Comparison of ENCODE assay signal across 18 cellular contexts in the genomic region with DNA sequence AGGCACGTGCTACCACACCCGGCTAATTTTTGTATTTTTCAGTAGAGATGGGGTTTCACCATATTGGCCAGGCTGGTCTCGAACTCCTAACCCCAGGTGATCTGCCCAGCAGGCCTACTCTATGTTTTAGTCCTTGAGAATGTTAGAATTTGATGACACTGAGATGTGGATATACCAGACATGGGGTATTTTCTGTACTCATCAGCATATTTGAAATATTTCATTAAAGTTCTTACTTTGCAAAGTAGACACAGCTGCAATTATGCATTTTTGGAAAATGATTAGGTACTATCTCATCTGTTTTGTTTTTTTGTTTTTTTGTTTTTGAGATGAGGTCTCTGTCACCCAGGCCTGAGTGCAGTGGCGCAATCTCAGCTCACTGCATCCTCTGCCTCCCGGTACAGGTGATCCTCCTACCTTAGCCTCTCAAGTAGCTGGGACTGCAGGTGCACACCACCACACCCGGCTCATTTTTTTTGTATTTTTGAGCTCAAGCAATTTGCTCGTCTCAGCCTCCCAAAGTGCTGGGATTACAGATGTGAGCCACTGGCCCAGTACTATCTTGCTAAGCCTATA. TPM values are rescaled to one million over a fixed set of nuclear protein-coding genes. Genes with fewer than 3 reads are reported as not detected.
DNase-seq lines count a peak whose midpoint lies in the region; ATAC-seq and TF ChIP-seq lines count a peak whose summit lies in the region.
"Had no signal": no experiment of that assay in that cellular context is flagged by ENCODE, and none has a peak within 500 bp of the region (broad histone marks: within the 10 kb centered on the region; RNA-seq: fewer than 3 reads in every experiment).

No MANE protein-coding gene starts in this region.

- WGBS in mesodermal cell (ENCODE audit: insufficient coverage in 2 of 2), 2 experiments: 84 to 92% methylated on average over 3 to 6 of the region's 7 CpGs

- H3K36me3 Mint-ChIP-seq in chondrocyte (ENCODE audit: low read depth): no peaks in the 10 kb centered on the region

- H3K4me3 ChIP-seq in HEK293 (ENCODE audit: low read depth, low read length) (no peak overlapping the region), mesodermal cell (ENCODE audit: extremely low read depth, insufficient read depth, low read length, poor library complexity, severe bottlenecking) (no peak overlapping the region), subcutaneous abdominal adipose tissue (ENCODE audit: low read depth in 1 of 5, low read length in 5 of 5) (no peak overlapping the region)
- H3K4me3 ChIP-seq: BLaER1 had no signal

- H3K4me1 Mint-ChIP-seq in chondrocyte (ENCODE audit: low read depth): peaks cover 38% of the 10 kb centered on the region
- H3K4me1 Mint-ChIP-seq: nephron had no signal

- peaks cover 6 to 18% of the 10 kb centered on the region in 2 experiments; a peak in 2 of 3 replicates for H3K36me3 ChIP-seq in HEK293 (ENCODE audit: control insufficient read depth in 2 of 2, insufficient read depth in 1 of 2, low read length in 2 of 2)
- no peaks in the 10 kb centered on the region for H3K36me3 ChIP-seq in mesodermal cell (ENCODE audit: control insufficient read depth, insufficient read depth, low read length)
- H3K36me3 ChIP-seq in subcutaneous abdominal adipose tissue (ENCODE audit: control insufficient read depth in 5 of 5, insufficient read depth in 5 of 5, low read length in 5 of 5): no peaks in the 10 kb centered on the region

- peak overlapping the region in 1 of 5 donors; percentile 87 for H3K9ac ChIP-seq in subcutaneous abdominal adipose tissue (ENCODE audit: low read length in 5 of 5)
- H3K9ac ChIP-seq: BLaER1 had no signal

- POLR2A ChIA-PET in HEK293 (lab: Yijun Ruan, JAX): interaction anchor here (0.6 to 3.9 kb wide), 3 partner anchors 11 to 44 kb away, joined by 3 to 26 read pairs (median 4); a partner anchor contains a TSS

- CTCF ChIA-PET in HEK293 (lab: Yijun Ruan, JAX): interaction anchor here (0.6 to 1.2 kb wide), 4 partner anchors 11 to 34 kb away, joined by 3 to 8 read pairs (median 4); no protein-coding TSS in a partner anchor

- no peaks in the 10 kb centered on the region for H3K27me3 Mint-ChIP-seq in chondrocyte (ENCODE audit: low read depth)
- H3K27me3 Mint-ChIP-seq: stimulated activated naive CD8-positive, alpha-beta T cell treated with anti-CD3 and anti-CD28 coated beads, Interleukin-15, Interleukin-2, amounts not matched to agents 100 ng/mL and 50 ng/mL, for 24 hours had no signal

- no peaks in the 10 kb centered on the region for H3K27me3 ChIP-seq in subcutaneous abdominal adipose tissue (ENCODE audit: control insufficient read depth in 5 of 5, insufficient read depth in 4 of 5, low read length in 5 of 5)
- H3K27me3 ChIP-seq: BLaER1 had no signal

- H3K4me1 ChIP-seq in HEK293 (ENCODE audit: control insufficient read depth, insufficient read depth, low read length) (peaks cover 13% of the 10 kb centered on the region), mesodermal cell (ENCODE audit: control insufficient read depth, insufficient read depth, low read length, poor library complexity, severe bottlenecking) (peaks cover 14% of the 10 kb centered on the region), subcutaneous abdominal adipose tissue (ENCODE audit: control insufficient read depth in 5 of 5, insufficient read depth in 5 of 5, low read length in 5 of 5) (peaks cover 9 to 40% (median 31%) of the 10 kb centered on the region in 5 donors)

- no peak overlapping the region for H3K4me3 Mint-ChIP-seq in chondrocyte (ENCODE audit: unreplicated experiment)
- H3K4me3 Mint-ChIP-seq: activated naive CD4-positive, alpha-beta T cell treated with anti-CD3 and anti-CD28 coated beads for 36 hours; H9; nephron; stimulated activated naive CD8-positive, alpha-beta T cell treated with anti-CD3 and anti-CD28 coated beads, Interleukin-15, Interleukin-2, amounts not matched to agents 100 ng/mL and 50 ng/mL, for 24 hours had no signal

- no peak for ATAC-seq in HG02973 (IDR thresholded peaks at IDR 0.05; ENCODE audit: unreplicated experiment)

- DNase-seq in chondrocyte (ENCODE audit: low spot score) (no peak), NCI-H2107 treated with DMSO at 0.1 percent for 48 hours (lab: John Stamatoyannopoulos, UW; ENCODE audit: unreplicated experiment) (no peak), midbrain (lab: John Stamatoyannopoulos, UW) (no peak), DMS153 (lab: John Stamatoyannopoulos, UW) (no peak)
- DNase-seq: activated CD8-positive, alpha-beta memory T cell treated with anti-CD3 and anti-CD28 coated beads, Interleukin-2, amount 50 U/mL, for 4 hours; activated naive CD4-positive, alpha-beta T cell treated with anti-CD3 and anti-CD28 coated beads for 36 hours; H9; KBM-7; NCI-H146; NCI-H510A; small intestine had no signal

- H3K27ac ChIP-seq in HEK293 (ENCODE audit: extremely low read depth, low read depth, low read length) (no peak overlapping the region), mesodermal cell (ENCODE audit: low read depth, low read length, severe bottlenecking) (peak overlapping the region; percentile 84), subcutaneous abdominal adipose tissue (ENCODE audit: low read depth, low read length) (peak overlapping the region; percentile 88)
- H3K27ac ChIP-seq: BLaER1 had no signal

- H3K9me3 ChIP-seq in HEK293 (ENCODE audit: control insufficient read depth, insufficient read depth, low read depth, low read length) (no peaks in the 10 kb centered on the region; the same call in 1 of the 2 replicates), mesodermal cell (ENCODE audit: control insufficient read depth, low read length) (no peaks in the 10 kb centered on the region), subcutaneous abdominal adipose tissue (ENCODE audit: control insufficient read depth in 5 of 5, low read length in 5 of 5) (no peaks in the 10 kb centered on the region)
- H3K9me3 ChIP-seq: BLaER1 had no signal

- TF ChIP-seq CTCF in HEK293 (tag by site-specific recombination; IDR thresholded peaks at IDR 0.05) (no peak), chondrocyte (IDR thresholded peaks at IDR 0.05) (no peak)

- peak overlapping the region; percentile 87 for H3K27ac Mint-ChIP-seq in chondrocyte (ENCODE audit: unreplicated experiment)
- H3K27ac Mint-ChIP-seq: activated naive CD4-positive, alpha-beta T cell treated with anti-CD3 and anti-CD28 coated beads for 36 hours; stimulated activated naive CD8-positive, alpha-beta T cell treated with anti-CD3 and anti-CD28 coated beads, Interleukin-15, Interleukin-2, amounts not matched to agents 100 ng/mL and 50 ng/mL, for 24 hours had no signal

- H3K9me3 Mint-ChIP-seq in chondrocyte (ENCODE audit: low read depth): no peaks in the 10 kb centered on the region
- H3K9me3 Mint-ChIP-seq: activated naive CD4-positive, alpha-beta T cell treated with anti-CD3 and anti-CD28 coated beads for 36 hours; H9; nephron; stimulated activated naive CD8-positive, alpha-beta T cell treated with anti-CD3 and anti-CD28 coated beads, Interleukin-15, Interleukin-2, amounts not matched to agents 100 ng/mL and 50 ng/mL, for 24 hours had no signal

TF ChIP-seq in HEK293, 187 proteins besides CTCF, POLR2A, EP300 and RAD21 (continues in another document):
- no peak for TF ChIP-seq ZNF16 (tag by site-specific recombination; IDR thresholded peaks at IDR 0.05; ENCODE audit: low read depth)
- TF ChIP-seq, protein P1, sequence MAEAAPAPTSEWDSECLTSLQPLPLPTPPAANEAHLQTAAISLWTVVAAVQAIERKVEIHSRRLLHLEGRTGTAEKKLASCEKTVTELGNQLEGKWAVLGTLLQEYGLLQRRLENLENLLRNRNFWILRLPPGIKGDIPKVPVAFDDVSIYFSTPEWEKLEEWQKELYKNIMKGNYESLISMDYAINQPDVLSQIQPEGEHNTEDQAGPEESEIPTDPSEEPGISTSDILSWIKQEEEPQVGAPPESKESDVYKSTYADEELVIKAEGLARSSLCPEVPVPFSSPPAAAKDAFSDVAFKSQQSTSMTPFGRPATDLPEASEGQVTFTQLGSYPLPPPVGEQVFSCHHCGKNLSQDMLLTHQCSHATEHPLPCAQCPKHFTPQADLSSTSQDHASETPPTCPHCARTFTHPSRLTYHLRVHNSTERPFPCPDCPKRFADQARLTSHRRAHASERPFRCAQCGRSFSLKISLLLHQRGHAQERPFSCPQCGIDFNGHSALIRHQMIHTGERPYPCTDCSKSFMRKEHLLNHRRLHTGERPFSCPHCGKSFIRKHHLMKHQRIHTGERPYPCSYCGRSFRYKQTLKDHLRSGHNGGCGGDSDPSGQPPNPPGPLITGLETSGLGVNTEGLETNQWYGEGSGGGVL (tag by site-specific recombination; IDR thresholded peaks at IDR 0.05): no peak

RNA-seq across cellular contexts. Expression of a gene that starts 12.7 kb away (rescaled TPM):
- total RNA-seq in chondrocyte: 21.3 to 28.0 TPM (median 26.4 TPM) in 3 replicates
- 61.6 TPM for polyA plus RNA-seq in mesodermal cell (2013, experiment 1 of 2)
- 52.0 TPM for polyA plus RNA-seq in mesodermal cell (2013, experiment 2 of 2)

RNA-seq across cellular contexts. Expression of a gene that starts 20.9 kb away (rescaled TPM):
- 132 to 297 TPM (median 295 TPM) in 3 replicates for total RNA-seq in chondrocyte
- 17.3 TPM for polyA plus RNA-seq in mesodermal cell (2013, experiment 1 of 2)
- 16.8 TPM for polyA plus RNA-seq in mesodermal cell (2013, experiment 2 of 2)
- total RNA-seq: activated naive CD4-positive, alpha-beta T cell treated with anti-CD3 and anti-CD28 coated beads for 36 hours had no signal

RNA-seq across cellular contexts. Expression of a gene that starts 27.0 kb away (rescaled TPM):
- total RNA-seq in chondrocyte: 2.0 to 5.2 TPM (median 2.0 TPM) in 3 replicates
- not detected for polyA plus RNA-seq in mesodermal cell (2013, experiment 1 of 2)
- polyA plus RNA-seq in mesodermal cell (2013, experiment 2 of 2): not detected
- total RNA-seq: activated naive CD4-positive, alpha-beta T cell treated with anti-CD3 and anti-CD28 coated beads for 36 hours; H9 had no signal

RNA-seq across cellular contexts. Expression of a gene that starts 38.7 kb away (rescaled TPM):
- total RNA-seq in chondrocyte: 93.3 to 101 TPM (median 97.8 TPM) in 3 replicates
- 106 TPM for polyA plus RNA-seq in mesodermal cell (2013, experiment 1 of 2)
- polyA plus RNA-seq in mesodermal cell (2013, experiment 2 of 2): 89.0 TPM

RNA-seq across cellular contexts. Expression of a gene that starts 42.6 kb away (rescaled TPM):
- 22.0 to 30.9 TPM (median 29.2 TPM) in 3 replicates for total RNA-seq in chondrocyte
- 7.2 TPM for polyA plus RNA-seq in mesodermal cell (2013, experiment 1 of 2)
- 6.9 TPM for polyA plus RNA-seq in mesodermal cell (2013, experiment 2 of 2)
